ENCODE assay signal across 9 cellular contexts in genomic region chr1:155931332-155932038, GRCh38. TPM values are rescaled to one million over a fixed set of nuclear protein-coding genes. Genes with fewer than 3 reads are reported as not detected.
DNase-seq lines count a peak whose midpoint lies in the region; ATAC-seq and TF ChIP-seq lines count a peak whose summit lies in the region.
"Had no signal": no experiment of that assay in that cellular context is flagged by ENCODE, and none has a peak within 500 bp of the region (broad histone marks: within the 10 kb centered on the region; RNA-seq: fewer than 3 reads in every experiment).

No MANE protein-coding gene starts in this region.

- H3K4me2 ChIP-seq in GM23338, result peak overlapping the region; percentile 94
- H3K4me2 ChIP-seq in SK-N-SH, result peak overlapping the region; percentile 97

- H3K9me2 ChIP-seq in GM23338 (ENCODE audit: insufficient read depth), result no peaks in the 10 kb centered on the region
- H3K9me2 ChIP-seq in SK-N-SH, result no peaks in the 10 kb centered on the region

- H3K79me2 ChIP-seq in GM23338 (replicated peaks; ENCODE audit: insufficient read depth), result peaks cover 68% of the 10 kb centered on the region
- H3K79me2 ChIP-seq in SK-N-SH (ENCODE audit: insufficient read depth), result peaks cover 83% of the 10 kb centered on the region

- H3F3A ChIP-seq in GM23338 (replicated peaks; ENCODE audit: low read depth) (peaks cover 22% of the 10 kb centered on the region), SK-N-SH (replicated peaks; ENCODE audit: insufficient read depth) (peaks cover 30% of the 10 kb centered on the region)

- no peak for TF ChIP-seq RAD21 in SK-N-SH (IDR thresholded peaks at IDR 0.05; ENCODE audit: low read length)

- H4K20me1 ChIP-seq in GM23338 (replicated peaks; ENCODE audit: insufficient read depth) (peaks cover 52% of the 10 kb centered on the region), SK-N-SH (ENCODE audit: insufficient read depth) (peaks cover 42% of the 10 kb centered on the region)

- peak overlapping the region; percentile 49 for H3K4me3 Mint-ChIP-seq in GM23338

- H3K36me3 Mint-ChIP-seq in GM23338 (ENCODE audit: low read depth), result peaks cover 32% of the 10 kb centered on the region

- no peak for DNase-seq in GM23338 (ENCODE audit: low spot score)
- no peak for DNase-seq in SK-N-SH
- no peak for DNase-seq in esophagus muscularis mucosa (ENCODE audit: extremely low spot score)
- peak; percentile 88 for DNase-seq in renal cortical epithelial cell (ENCODE audit: low read depth)
- no peak for DNase-seq in HEK293T (ENCODE audit: extremely low spot score)
- DNase-seq in left lung, result no peak
- no peak for DNase-seq in hepatic stellate cell (ENCODE audit: low spot score)
- DNase-seq: activated CD4-positive, alpha-beta T cell treated with anti-CD3 and anti-CD28 coated beads, Interleukin-2, amount 50 U/mL, for 4 hours had no signal

- no peak for TF ChIP-seq CTCF in GM23338 (conservative IDR thresholded peaks at IDR 0.05; ENCODE audit: low read depth in 2 of 2)
- no peak for TF ChIP-seq CTCF in SK-N-SH (IDR thresholded peaks at IDR 0.05)
- no peak for TF ChIP-seq CTCF in esophagus muscularis mucosa (IDR thresholded peaks at IDR 0.05)
- TF ChIP-seq CTCF in left lung (IDR thresholded peaks at IDR 0.05), result no peak

- H3K36me3 ChIP-seq in GM23338 (ENCODE audit: insufficient read depth) (peaks cover 64% of the 10 kb centered on the region), SK-N-SH (replicated peaks in 1 of 2; ENCODE audit: control insufficient read depth in 1 of 2, insufficient read depth in 2 of 2, low read length in 1 of 2) (peaks cover 51 to 61% of the 10 kb centered on the region in 2 experiments), esophagus muscularis mucosa (peaks cover 39 to 71% (median 59%) of the 10 kb centered on the region in 4 donors), left lung (peaks cover 0 to 70% of the 10 kb centered on the region in 2 donors)

- intact Hi-C loops in esophagus muscularis mucosa (cut with DNase I), result no loop called here
- intact Hi-C loops in left lung (cut with DNase I), result no loop called here

- no peak for TF ChIP-seq POLR2A in esophagus muscularis mucosa (IDR thresholded peaks at IDR 0.05; ENCODE audit: low read depth)

- POLR2A ChIA-PET in SK-N-SH (lab: Yijun Ruan, JAX) (interaction anchor here (0.6 to 1.9 kb wide), 6 partner anchors 9 to 151 kb away, joined by 3 to 4 read pairs (median 4); partner anchors contain the start of genes MEX3A and SYT11), HEK293T (lab: Yijun Ruan, JAX) (interaction anchor here (0.6 to 5.9 kb wide), 9 partner anchors 9 to 73 kb away, joined by 3 to 79 read pairs (median 7); partner anchors contain the start of genes ARHGEF2, GON4L and SYT11)

- H3K4me1 ChIP-seq in GM23338 (ENCODE audit: insufficient read depth), result peaks cover 16% of the 10 kb centered on the region
- H3K4me1 ChIP-seq in SK-N-SH (ENCODE audit: control insufficient read depth in 1 of 2, insufficient read depth in 2 of 2, low read depth in 1 of 2, low read length in 1 of 2), result peaks cover 19 to 20% of the 10 kb centered on the region in 2 experiments
- H3K4me1 ChIP-seq in esophagus muscularis mucosa, result peaks cover 41 to 52% (median 51%) of the 10 kb centered on the region in 4 donors
- H3K4me1 ChIP-seq in left lung, result peaks cover 26 to 54% of the 10 kb centered on the region in 2 donors

- H3K27ac ChIP-seq in GM23338 (ENCODE audit: low read depth), result no peak overlapping the region
- H3K27ac ChIP-seq in SK-N-SH (ENCODE audit: low read depth in 2 of 2, low read length in 1 of 2), result peak overlapping the region in 1 of 2 experiments; percentile 30; a peak in 1 of 4 replicates
- peak overlapping the region in 1 of 4 donors; percentile 21 for H3K27ac ChIP-seq in esophagus muscularis mucosa (replicated peaks in 1 of 4)
- no peak overlapping the region for H3K27ac ChIP-seq in left lung

- H3K9me3 ChIP-seq in SK-N-SH, result no peaks in the 10 kb centered on the region
- no peaks in the 10 kb centered on the region for H3K9me3 ChIP-seq in esophagus muscularis mucosa
- no peaks in the 10 kb centered on the region for H3K9me3 ChIP-seq in left lung

- H3K27me3 Mint-ChIP-seq in GM23338 (ENCODE audit: insufficient read depth, low read depth, poor library complexity), result peaks cover 7% of the 10 kb centered on the region

- no peak overlapping the region for H2AFZ ChIP-seq in GM23338
- no peak overlapping the region for H2AFZ ChIP-seq in SK-N-SH (ENCODE audit: low read depth)

- no peak overlapping the region for H3K27ac Mint-ChIP-seq in GM23338

- CTCF ChIA-PET in SK-N-SH (lab: Yijun Ruan, JAX) (interaction anchor here (3.5 kb wide), 1 partner anchor 58 kb away, joined by 20 read pairs; no protein-coding TSS in a partner anchor), HEK293T (lab: Yijun Ruan, JAX) (interaction anchor here (0.6 kb wide), 1 partner anchor 7 kb away, joined by 3 read pairs; no protein-coding TSS in a partner anchor)

- TF ChIP-seq EP300 in SK-N-SH (IDR thresholded peaks at IDR 0.05; ENCODE audit: borderline replicate concordance in 1 of 2, low read depth in 1 of 2, low read length in 1 of 2), result no peak
- no peak for TF ChIP-seq EP300 in esophagus muscularis mucosa (IDR thresholded peaks at IDR 0.05)

- peaks cover 7% of the 10 kb centered on the region; the same call in 2 of the 3 replicates for H3K4me1 Mint-ChIP-seq in GM23338

- no peaks in the 10 kb centered on the region for H3K9me3 Mint-ChIP-seq in GM23338

- H3K27me3 ChIP-seq in GM23338 (ENCODE audit: insufficient read depth) (no peaks in the 10 kb centered on the region), SK-N-SH (ENCODE audit: insufficient read depth) (no peaks in the 10 kb centered on the region), esophagus muscularis mucosa (no peaks in the 10 kb centered on the region), left lung (no peaks in the 10 kb centered on the region)

- 21% methylated on average over 7 of the region's 7 CpGs for WGBS in SK-N-SH (ENCODE audit: low lambda C conversion rate)
- WGBS in esophagus muscularis mucosa, result 72% methylated on average over 7 of the region's 7 CpGs

- ATAC-seq in GM23338 (no peak), left lung (no peak), HG03565 (IDR thresholded peaks at IDR 0.05; ENCODE audit: unreplicated experiment) (no peak)

- H3K4me3 ChIP-seq in GM23338 (0 out of 2 replicates have a peak overlapping the region, but pooled peaks have one; percentile 13), SK-N-SH (ENCODE audit: low read depth in 2 of 2, low read length in 1 of 2) (peak overlapping the region; percentile 17 to 86), esophagus muscularis mucosa (peak overlapping the region in 3 of 4 donors; percentile 10 to 29 (median 12)), left lung (peak overlapping the region in 1 of 2 donors; percentile 80)

- peak overlapping the region; percentile 98 for H3K9ac ChIP-seq in SK-N-SH

TF ChIP-seq in GM23338, 12 proteins besides CTCF, POLR2A, EP300 and RAD21 (continues in another document):
- TF ChIP-seq EZH2phosphoT487 (IDR thresholded peaks at IDR 0.05; ENCODE audit: unreplicated experiment) (no peak), CREB1 (CRISPR knock-in tag; IDR thresholded peaks at IDR 0.05; ENCODE audit: low read depth) (no peak), ZNF331 (CRISPR knock-in tag; IDR thresholded peaks at IDR 0.05; ENCODE audit: low read depth) (no peak)

TF ChIP-seq in SK-N-SH, 30 proteins besides CTCF, POLR2A, EP300 and RAD21 (continues in another document):
- no peak for TF ChIP-seq CHD2 (IDR thresholded peaks at IDR 0.05; ENCODE audit: low read length, partially characterized antibody)

TF ChIP-seq in HEK293T, 16 proteins besides CTCF, POLR2A, EP300 and RAD21 (continues in another document):
- TF ChIP-seq LEF1 (IDR thresholded peaks at IDR 0.05; ENCODE audit: borderline replicate concordance) (no peak), TARDBP (IDR thresholded peaks at IDR 0.05) (no peak), NFRKB (IDR thresholded peaks at IDR 0.05) (no peak), FOXM1 (IDR thresholded peaks at IDR 0.05; ENCODE audit: borderline replicate concordance) (no peak), CTBP1 (IDR thresholded peaks at IDR 0.05; ENCODE audit: borderline replicate concordance) (no peak), SP1 (IDR thresholded peaks at IDR 0.05) (no peak), ZNF384 (IDR thresholded peaks at IDR 0.05) (no peak), L3MBTL2 (conservative IDR thresholded peaks at IDR 0.05) (no peak), ARNT (IDR thresholded peaks at IDR 0.05) (no peak), FOXK2 (IDR thresholded peaks at IDR 0.05) (no peak)

RNA-seq across cellular contexts. Expression of gene KHDC4, which starts 2.7 kb away (rescaled TPM):
- total RNA-seq in GM23338 (2014; rRNA removed; shearing (Covaris generic)), result 56.0 and 57.7 TPM in 2 replicates
- polyA plus RNA-seq in GM23338 (2016; fragmentation: Nextera tagmentation; extraction: Ambion mirVana) (41.2 and 47.1 TPM in 2 replicates), SK-N-SH (2012; rRNA removed) (43.1 and 94.4 TPM in 2 replicates)
- polyA plus RNA-seq in SK-N-SH (2012; cell fraction: cytosol; rRNA removed), result 24.6 and 27.2 TPM in 2 replicates
- 176 and 362 TPM in 2 replicates for polyA plus RNA-seq in SK-N-SH (2012; cell fraction: nucleus; rRNA removed)
- total RNA-seq in esophagus muscularis mucosa (10 to 100 TPM; 25.8 to 41.5 (median 29.2) TPM), renal cortical epithelial cell (16.8 and 39.1 TPM in 2 replicates), left lung (10 to 100 TPM; 38.2 to 39.3 TPM)

RNA-seq across cellular contexts. Expression of gene RXFP4, which starts 10.0 kb away (rescaled TPM):
- total RNA-seq in GM23338 (2014; rRNA removed; shearing (Covaris generic)), result not detected in 2 replicates
- 0.23 TPM in 1 of 2 replicates, not detected in the other for polyA plus RNA-seq in GM23338 (2016; fragmentation: Nextera tagmentation; extraction: Ambion mirVana)
- not detected in 2 replicates for polyA plus RNA-seq in SK-N-SH (2012; rRNA removed)
- not detected in 2 replicates for polyA plus RNA-seq in SK-N-SH (2012; cell fraction: cytosol; rRNA removed)
- not detected in 2 replicates for polyA plus RNA-seq in SK-N-SH (2012; cell fraction: nucleus; rRNA removed)
- not detected for total RNA-seq in esophagus muscularis mucosa
- not detected in 2 replicates for total RNA-seq in renal cortical epithelial cell
- total RNA-seq in left lung, result not detected

RNA-seq across cellular contexts. Expression of gene RIT1, which starts 20.3 kb away (rescaled TPM):
- total RNA-seq in GM23338 (2014; rRNA removed; shearing (Covaris generic)), result 15.8 and 24.4 TPM in 2 replicates
- 19.3 and 21.5 TPM in 2 replicates for polyA plus RNA-seq in GM23338 (2016; fragmentation: Nextera tagmentation; extraction: Ambion mirVana)
- 28.8 and 35.3 TPM in 2 replicates for polyA plus RNA-seq in SK-N-SH (2012; rRNA removed)
- polyA plus RNA-seq in SK-N-SH (2012; cell fraction: cytosol; rRNA removed), result 35.5 and 36.8 TPM in 2 replicates
- polyA plus RNA-seq in SK-N-SH (2012; cell fraction: nucleus; rRNA removed), result 18.0 and 29.0 TPM in 2 replicates
- total RNA-seq in esophagus muscularis mucosa, result 10 to 100 TPM; 23.0 to 36.8 (median 32.3) TPM
- total RNA-seq in renal cortical epithelial cell, result 38.4 and 88.2 TPM in 2 replicates
- 10 to 100 TPM; 40.8 to 55.3 TPM for total RNA-seq in left lung

RNA-seq across cellular contexts. Expression of gene ARHGEF2, which starts 46.9 kb away (rescaled TPM):
- total RNA-seq in GM23338 (2014; rRNA removed; shearing (Covaris generic)), result 64.0 and 87.6 TPM in 2 replicates
- polyA plus RNA-seq in GM23338 (2016; fragmentation: Nextera tagmentation; extraction: Ambion mirVana) (21.2 and 23.0 TPM in 2 replicates), SK-N-SH (2012; rRNA removed) (32.4 and 50.8 TPM in 2 replicates)
- polyA plus RNA-seq in SK-N-SH (2012; cell fraction: cytosol; rRNA removed), result 36.5 and 37.6 TPM in 2 replicates
- 165 and 188 TPM in 2 replicates for polyA plus RNA-seq in SK-N-SH (2012; cell fraction: nucleus; rRNA removed)
- total RNA-seq in esophagus muscularis mucosa (100 to 1,000 TPM in 2 of 4 donors, 10 to 100 TPM in 2; 54.0 to 130 (median 91.8) TPM), renal cortical epithelial cell (36.8 and 53.6 TPM in 2 replicates), left lung (100 to 1,000 TPM; 158 to 290 TPM)
